In genomic region chr19:17764348-17764747, GRCh38 we compare ENCODE assay signal across 29 cellular contexts. TPM values are rescaled to one million over a fixed set of nuclear protein-coding genes. Genes with fewer than 3 reads are reported as not detected.
"Had no signal": no experiment of that assay in that cellular context is flagged by ENCODE, and none has a peak within 500 bp of the region (broad histone marks: within the 10 kb centered on the region; RNA-seq: fewer than 3 reads in every experiment).

No MANE protein-coding gene starts in this region.

- H3K36me3 ChIP-seq: cardiac muscle cell, thoracic aorta, vagina had no signal

- DNase-seq: activated CD4-positive, alpha-beta T cell treated with anti-CD3 and anti-CD28 coated beads, Interleukin-2, amount 10 ng/mL, durations not matched to agents 7 days and 5 days; activated CD8-positive, alpha-beta memory T cell treated with anti-CD3 and anti-CD28 coated beads, Interleukin-2, amount 10 ng/mL, durations not matched to agents 7 days and 5 days; activated CD8-positive, alpha-beta T cell treated with anti-CD3 and anti-CD28 coated beads for 36 hours; activated gamma-delta T cell treated with Interleukin-2 at 50 U/mL for 16 hours; dermis blood vessel endothelial cell; effector memory CD4-positive, alpha-beta T cell; naive thymus-derived CD8-positive, alpha-beta T cell; stimulated activated CD4-positive, alpha-beta T cell treated with anti-CD3 and anti-CD28 coated beads, Interleukin-2, amount 100 ng/mL, for 48 hours; stimulated activated CD8-positive, alpha-beta memory T cell treated with anti-CD3 and anti-CD28 coated beads, Interleukin-4, amount 100 ng/mL, for 48 hours; stimulated activated naive CD4-positive, alpha-beta T cell treated with Interleukin-2 at 50 U/mL for 16 hours had no signal

- H3K27ac ChIP-seq: cardiac muscle cell, foreskin keratinocyte, thoracic aorta, vagina, VCaP had no signal

- H3K9me3 Mint-ChIP-seq: activated CD4-positive, alpha-beta T cell treated with anti-CD3 and anti-CD28 coated beads, Interleukin-2, amount 10 ng/mL, durations not matched to agents 7 days and 5 days; activated CD8-positive, alpha-beta T cell treated with anti-CD3 and anti-CD28 coated beads for 36 hours; activated naive CD4-positive, alpha-beta T cell treated with anti-CD3 and anti-CD28 coated beads, Interleukin-2, amount 50 U/mL, for 24 hours; activated T-helper 1 cell treated with anti-CD3 and anti-CD28 coated beads, Interleukin-12 subunit alpha, Interleukin-12 subunit beta, Interleukin-2, Interleukin-4 antibody, amounts not matched to agents 30 ng/mL and 10 ng/mL and 1 ng/mL, durations not matched to agents 14 hours and 24 hours and 36 hours; naive thymus-derived CD8-positive, alpha-beta T cell; T-helper 2 cell treated with Interferon-gamma antibody and Interleukin-4, amounts not matched to agents 5 μg/mL and 100 μg/mL, for 36 hours; type B pancreatic cell had no signal

- H3K4me1 ChIP-seq: foreskin keratinocyte had no signal

- FAIRE-seq: keratinocyte, small intestine had no signal

- H3K9me3 ChIP-seq: body of pancreas, thoracic aorta, vagina had no signal

- H3K4me3 Mint-ChIP-seq: activated CD4-positive, alpha-beta T cell treated with anti-CD3 and anti-CD28 coated beads, Interleukin-2, amount 10 ng/mL, durations not matched to agents 7 days and 5 days; activated CD8-positive, alpha-beta memory T cell treated with anti-CD3 and anti-CD28 coated beads, Interleukin-2, amount 10 ng/mL, durations not matched to agents 7 days and 5 days; activated CD8-positive, alpha-beta T cell treated with anti-CD3 and anti-CD28 coated beads for 36 hours; activated naive CD4-positive, alpha-beta T cell treated with anti-CD3 and anti-CD28 coated beads, Interleukin-2, amount 50 U/mL, for 24 hours; activated T-helper 1 cell treated with anti-CD3 and anti-CD28 coated beads, Interleukin-12 subunit alpha, Interleukin-12 subunit beta, Interleukin-2, Interleukin-4 antibody, amounts not matched to agents 30 ng/mL and 10 ng/mL and 1 ng/mL, durations not matched to agents 14 hours and 24 hours and 36 hours; T-helper 2 cell treated with Interferon-gamma antibody and Interleukin-4, amounts not matched to agents 5 μg/mL and 100 μg/mL, for 36 hours; type B pancreatic cell had no signal

- H3K27me3 Mint-ChIP-seq: activated CD4-positive, alpha-beta T cell treated with anti-CD3 and anti-CD28 coated beads, Interleukin-2, amount 10 ng/mL, durations not matched to agents 7 days and 5 days; activated CD8-positive, alpha-beta memory T cell treated with anti-CD3 and anti-CD28 coated beads, Interleukin-2, amount 10 ng/mL, durations not matched to agents 7 days and 5 days; activated CD8-positive, alpha-beta T cell treated with anti-CD3 and anti-CD28 coated beads for 36 hours; activated naive CD4-positive, alpha-beta T cell treated with anti-CD3 and anti-CD28 coated beads, Interleukin-2, amount 50 U/mL, for 24 hours; naive thymus-derived CD8-positive, alpha-beta T cell had no signal

- ATAC-seq: activated CD4-positive, CD25-positive, alpha-beta regulatory T cell treated with anti-CD3 and anti-CD28 coated beads, Interleukin-2, amount 50 U/mL, for 24 hours; activated CD8-positive, alpha-beta memory T cell treated with anti-CD3 and anti-CD28 coated beads, Interleukin-2, amount 10 ng/mL, durations not matched to agents 7 days and 5 days; activated CD8-positive, alpha-beta T cell treated with anti-CD3 and anti-CD28 coated beads for 36 hours; body of pancreas; foreskin keratinocyte; naive thymus-derived CD8-positive, alpha-beta T cell had no signal

- H3K36me3 Mint-ChIP-seq: type B pancreatic cell had no signal

- H3K27me3 ChIP-seq: body of pancreas, cardiac muscle cell, foreskin keratinocyte, vagina had no signal

- H3K27ac Mint-ChIP-seq: activated CD8-positive, alpha-beta memory T cell treated with anti-CD3 and anti-CD28 coated beads, Interleukin-2, amount 10 ng/mL, durations not matched to agents 7 days and 5 days; activated CD8-positive, alpha-beta T cell treated with anti-CD3 and anti-CD28 coated beads for 36 hours; type B pancreatic cell had no signal

- H3K4me3 ChIP-seq: body of pancreas, cardiac muscle cell, thoracic aorta, vagina had no signal

RNA-seq across cellular contexts. Expression of gene B3GNT3, which starts 30.6 kb away (rescaled TPM):
- total RNA-seq: activated CD8-positive, alpha-beta memory T cell treated with anti-CD3 and anti-CD28 coated beads, Interleukin-2, amount 10 ng/mL, durations not matched to agents 7 days and 5 days; activated T-helper 1 cell treated with anti-CD3 and anti-CD28 coated beads, Interleukin-12 subunit alpha, Interleukin-12 subunit beta, Interleukin-2, Interleukin-4 antibody, amounts not matched to agents 30 ng/mL and 10 ng/mL and 1 ng/mL, durations not matched to agents 14 hours and 24 hours and 36 hours; cardiac muscle cell; chondrocyte; dermis blood vessel endothelial cell; glomerular endothelial cell; naive thymus-derived CD8-positive, alpha-beta T cell had no signal
- polyA plus RNA-seq: cardiac muscle cell had no signal

RNA-seq across cellular contexts. Expression of gene INSL3, which starts 57.0 kb away (rescaled TPM):
- total RNA-seq: body of pancreas, chondrocyte, dermis blood vessel endothelial cell, glomerular endothelial cell, left colon, lower leg skin, mucosa of gallbladder, sciatic nerve, thoracic aorta, vagina had no signal
- polyA plus RNA-seq: cardiac muscle cell, keratinocyte had no signal
